18 cellular contexts compared by ENCODE assay signal in genomic region chr10:105503714-105504113, GRCh38.
"Had no signal": no experiment of that assay in that cellular context is flagged by ENCODE, and none has a peak within 500 bp of the region (broad histone marks: within the 10 kb centered on the region; RNA-seq: fewer than 3 reads in every experiment).

No MANE protein-coding gene starts in this region.

- H3K9me3 ChIP-seq: esophagus muscularis mucosa, gastroesophageal sphincter, heart right ventricle, left lung, lower lobe of right lung, mucosa of descending colon had no signal

- H3K27me3 ChIP-seq: dorsolateral prefrontal cortex, esophagus muscularis mucosa, foreskin keratinocyte, gastroesophageal sphincter, heart right ventricle, left lung had no signal

- H3K36me3 Mint-ChIP-seq: mesothelial cell of epicardium had no signal

- ATAC-seq: foreskin keratinocyte, gastroesophageal sphincter, heart right ventricle, left cardiac atrium, left lung, left ventricle myocardium superior, lower lobe of right lung, mucosa of descending colon had no signal

- H3K4me3 ChIP-seq: coronary artery, dorsolateral prefrontal cortex, esophagus muscularis mucosa, gastroesophageal sphincter, heart right ventricle, left lung, lower lobe of right lung, mucosa of descending colon had no signal

- DNase-seq: dermis blood vessel endothelial cell; dorsolateral prefrontal cortex; effector CD4-positive, alpha-beta T cell; effector memory CD4-positive, alpha-beta T cell; foreskin keratinocyte; head of caudate nucleus; heart right ventricle; hypothalamus; left cardiac atrium; left lung; left ventricle myocardium superior; lower lobe of right lung; mesenchymal stem cell; mucosa of descending colon had no signal

- H3K4me3 Mint-ChIP-seq: mesothelial cell of epicardium had no signal

- H3K36me3 ChIP-seq: esophagus muscularis mucosa, gastroesophageal sphincter, heart right ventricle, left lung, lower lobe of right lung had no signal

- H3K4me1 ChIP-seq: esophagus muscularis mucosa, foreskin keratinocyte, gastroesophageal sphincter, heart right ventricle, left lung, lower lobe of right lung had no signal

- H3K27ac ChIP-seq: coronary artery, dorsolateral prefrontal cortex, esophagus muscularis mucosa, foreskin keratinocyte, gastroesophageal sphincter, heart right ventricle, left lung, lower lobe of right lung had no signal

- H3K4me1 Mint-ChIP-seq: mesothelial cell of epicardium had no signal

- H3K27ac Mint-ChIP-seq: mesothelial cell of epicardium had no signal

- H3K9me3 Mint-ChIP-seq: mesothelial cell of epicardium had no signal
